ENCODE assay signal across 8 cellular contexts in genomic region chr4:138199568-138200235, GRCh38.
DNase-seq lines count a peak whose midpoint lies in the region; ATAC-seq lines count a peak whose summit lies in the region.

No MANE protein-coding gene starts in this region.

- ATAC-seq in GM19043 (IDR thresholded peaks at IDR 0.05; ENCODE audit: low read depth, unreplicated experiment) (peak; percentile 51), HG03064 (IDR thresholded peaks at IDR 0.05; ENCODE audit: low read depth, unreplicated experiment) (peak; percentile 68), memory B cell (ENCODE audit: low read depth) (peak; percentile 22)

- peaks cover 4% of the 10 kb centered on the region for H3K27me3 Mint-ChIP-seq in memory B cell

- no peak overlapping the region for H3K4me3 Mint-ChIP-seq in memory B cell

- H3K4me1 Mint-ChIP-seq in memory B cell: peaks cover 6% of the 10 kb centered on the region

- H3K9me3 Mint-ChIP-seq in memory B cell: no peaks in the 10 kb centered on the region

- no peak overlapping the region for H3K27ac Mint-ChIP-seq in memory B cell

- H3K36me3 Mint-ChIP-seq in memory B cell: no peaks in the 10 kb centered on the region

- DNase-seq in SW480 (ENCODE audit: low spot score) (peak; percentile 84), memory B cell (ENCODE audit: low spot score in 2 of 2) (no peak), dedifferentiated amniotic fluid mesenchymal stem cell (ENCODE audit: extremely low spot score) (no peak), NCI-H1436 (lab: John Stamatoyannopoulos, UW) (no peak), NCI-H774 (lab: John Stamatoyannopoulos, UW) (no peak)
- no peak for DNase-seq in stimulated activated naive CD4-positive, alpha-beta T cell (lab: John Stamatoyannopoulos, UW)
